In genomic region chr20:62702886-62703852, GRCh38 we compare ENCODE assay signal across 8 cellular contexts. TPM values are rescaled to one million over a fixed set of nuclear protein-coding genes. Genes with fewer than 3 reads are reported as not detected.
DNase-seq lines count a peak whose midpoint lies in the region; ATAC-seq and TF ChIP-seq lines count a peak whose summit lies in the region.

No MANE protein-coding gene starts in this region.

- H3K27me3 ChIP-seq in foreskin keratinocyte (peaks cover 5% of the 10 kb centered on the region), Peyer's patch (peaks cover 0 to 3% of the 10 kb centered on the region in 2 donors)

- no peak overlapping the region for H3K4me3 ChIP-seq in AG10803 (ENCODE audit: low read length)
- no peak overlapping the region for H3K4me3 ChIP-seq in Peyer's patch

- H3K4me3 Mint-ChIP-seq in T-helper 17 cell = peak overlapping the region; percentile 66

- no peaks in the 10 kb centered on the region for H3K9me3 ChIP-seq in T-helper 17 cell (ENCODE audit: control insufficient read depth, low read length, poor library complexity, severe bottlenecking)
- no peaks in the 10 kb centered on the region for H3K9me3 ChIP-seq in Peyer's patch

- H3K36me3 ChIP-seq in Peyer's patch = no peaks in the 10 kb centered on the region

- ATAC-seq in T-helper 17 cell = peak; percentile 57
- peak; percentile 87 for ATAC-seq in foreskin keratinocyte
- ATAC-seq in HG03432 (IDR thresholded peaks at IDR 0.05; ENCODE audit: unreplicated experiment) = no peak

- no peaks in the 10 kb centered on the region for H3K36me3 Mint-ChIP-seq in T-helper 17 cell (ENCODE audit: low read depth)

- DNase-seq in AG10803 (ENCODE audit: low read depth) (peak; percentile 82), HK-2 (ENCODE audit: unreplicated experiment) (peak; percentile 74), T-helper 17 cell (no peak), foreskin keratinocyte (peak; percentile 79 to 89), Peyer's patch (no peak), NCI-H774 (lab: John Stamatoyannopoulos, UW) (no peak), NCI-H1092 (lab: John Stamatoyannopoulos, UW) (no peak)

- H3K27ac ChIP-seq in foreskin keratinocyte (no peak overlapping the region), Peyer's patch (peak overlapping the region in 1 of 4 donors; percentile 7)

- H3K4me1 Mint-ChIP-seq in T-helper 17 cell = peaks cover 7% of the 10 kb centered on the region

- peaks cover 7% of the 10 kb centered on the region for H3K27me3 Mint-ChIP-seq in T-helper 17 cell

- H3K4me1 ChIP-seq in foreskin keratinocyte (peaks cover 25% of the 10 kb centered on the region), Peyer's patch (peaks cover 0 to 15% (median 0%) of the 10 kb centered on the region in 4 donors)

- no peak for TF ChIP-seq POLR2A in Peyer's patch (IDR thresholded peaks at IDR 0.05)

- peak overlapping the region; percentile 19 for H3K27ac Mint-ChIP-seq in T-helper 17 cell

- TF ChIP-seq CTCF in AG10803 (conservative IDR thresholded peaks at IDR 0.05; ENCODE audit: low read length) (peak; percentile 46), foreskin keratinocyte (conservative IDR thresholded peaks at IDR 0.05) (peak; percentile 84), Peyer's patch (IDR thresholded peaks at IDR 0.05) (no peak)

RNA-seq across cellular contexts. Expression of gene NTSR1, which starts 5.5 kb away (rescaled TPM):
- total RNA-seq in T-helper 17 cell = under 1 TPM in 1 of 2 donors, not detected in 1; 0.10 TPM
- total RNA-seq in foreskin keratinocyte = 2.3 and 2.8 TPM in 2 replicates
- 3.1 and 3.3 TPM in 2 replicates for polyA plus RNA-seq in foreskin keratinocyte
- under 1 TPM in 1 of 4 donors, not detected in 3; 0.76 TPM for total RNA-seq in Peyer's patch

Comparison
In these comparisons a context has a peak if more than half of its experiments do, and no peak if none do; other contexts are left out.
1. DNase-seq: peak in AG10803 (single experiment), HK-2 (single experiment) and foreskin keratinocyte (2 of 2); none in T-helper 17 cell (0 of 3), Peyer's patch (0 of 3), NCI-H774 (single experiment) and NCI-H1092 (single experiment).
2. CTCF ChIP-seq: peak in AG10803 (single experiment) and foreskin keratinocyte (single experiment); none in Peyer's patch (0 of 6).